ENCODE assay signal across 13 cellular contexts in the genomic region with DNA sequence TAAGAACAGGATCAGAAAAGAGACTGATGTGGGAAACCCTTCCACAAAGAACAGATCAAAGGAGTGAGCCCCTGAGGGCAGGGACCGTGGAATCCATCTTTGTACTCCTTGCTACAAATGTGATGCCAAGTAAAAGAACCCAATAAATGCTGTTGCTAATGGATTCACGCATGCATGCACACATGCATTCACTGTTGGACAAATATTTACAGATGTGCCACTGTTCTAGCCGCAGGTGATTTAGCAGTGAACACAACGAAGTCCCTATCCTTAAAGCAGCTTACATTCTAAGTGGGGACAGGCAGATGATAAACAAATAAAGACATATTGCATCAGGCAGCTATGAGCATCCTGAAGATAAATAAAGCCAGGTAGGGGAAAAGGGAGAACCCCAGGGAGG.
DNase-seq lines count a peak whose midpoint lies in the region; ATAC-seq and TF ChIP-seq lines count a peak whose summit lies in the region.
"Had no signal": no experiment of that assay in that cellular context is flagged by ENCODE, and none has a peak within 500 bp of the region (broad histone marks: within the 10 kb centered on the region; RNA-seq: fewer than 3 reads in every experiment).

No MANE protein-coding gene starts in this region.

- H3K27ac Mint-ChIP-seq in H9: no peak overlapping the region

- no peak overlapping the region for H3K56ac ChIP-seq in H9 (ENCODE audit: insufficient read length, low read depth, low read length)

- no peaks in the 10 kb centered on the region for H4K20me1 ChIP-seq in H9 (ENCODE audit: control insufficient read depth, insufficient read depth, insufficient read length)

- H3K9me3 ChIP-seq in heart right ventricle (no peaks in the 10 kb centered on the region), vagina (no peaks in the 10 kb centered on the region), H9 (ENCODE audit: control insufficient read depth, low read depth, low read length) (no peaks in the 10 kb centered on the region)
- H3K9me3 ChIP-seq in effector memory CD4-positive, alpha-beta T cell (ENCODE audit: control insufficient read depth, low read length): no peaks in the 10 kb centered on the region

- ATAC-seq in heart right ventricle (no peak), Right ventricle myocardium inferior (no peak), HG02763 (IDR thresholded peaks at IDR 0.05; ENCODE audit: unreplicated experiment) (no peak)

- no peaks in the 10 kb centered on the region; the same call in 1 of the 2 replicates for H3K27me3 Mint-ChIP-seq in H9 (ENCODE audit: low read depth)

- DNase-seq in heart right ventricle (no peak), Right ventricle myocardium inferior (ENCODE audit: missing footprints) (no peak), NCI-H510A (lab: John Stamatoyannopoulos, UW) (peak; percentile 70), vagina (ENCODE audit: extremely low spot score in 2 of 2) (no peak), H9 (no peak), NCI-H226 (no peak)
- DNase-seq in effector memory CD4-positive, alpha-beta T cell: no peak
- DNase-seq: GOT3, IMR-90, islet precursor cell, NCI-H2107 had no signal

- no peaks in the 10 kb centered on the region for H3K27me3 ChIP-seq in heart right ventricle
- H3K27me3 ChIP-seq in effector memory CD4-positive, alpha-beta T cell (replicated peaks; ENCODE audit: control insufficient read depth, insufficient read depth, low read length, poor library complexity, severe bottlenecking): no peaks in the 10 kb centered on the region
- no peaks in the 10 kb centered on the region for H3K27me3 ChIP-seq in vagina
- H3K27me3 ChIP-seq in H9 (ENCODE audit: insufficient read depth, low read length): no peaks in the 10 kb centered on the region

- no peak overlapping the region for H3K4me2 ChIP-seq in H9 (ENCODE audit: insufficient read depth, insufficient read length, low read length)
- H3K4me2 ChIP-seq: smooth muscle cell had no signal

- H3K18ac ChIP-seq in H9 (ENCODE audit: insufficient read length, low read depth, low read length): no peak overlapping the region

- no peak overlapping the region for H3K4me3 ChIP-seq in heart right ventricle
- H3K4me3 ChIP-seq in effector memory CD4-positive, alpha-beta T cell (ENCODE audit: insufficient read depth, low read depth, low read length, poor library complexity, severe bottlenecking): no peak overlapping the region
- no peak overlapping the region for H3K4me3 ChIP-seq in vagina
- H3K4me3 ChIP-seq: smooth muscle cell had no signal

- no peak overlapping the region for H2AFZ ChIP-seq in H9 (ENCODE audit: low read length)

- H3K4me3 Mint-ChIP-seq in H9: no peak overlapping the region

- peaks cover 39% of the 10 kb centered on the region in 2 experiments for H3K4me1 Mint-ChIP-seq in H9

- no peak overlapping the region for H2BK5ac ChIP-seq in H9 (ENCODE audit: insufficient read length, low read length)

- no peak overlapping the region for H3T11ph ChIP-seq in H9 (ENCODE audit: low read length)

- no peak overlapping the region for H2BK15ac ChIP-seq in H9 (ENCODE audit: low read depth, low read length)

- no peaks in the 10 kb centered on the region for H3K79me1 ChIP-seq in H9 (ENCODE audit: insufficient read depth, low read depth, low read length, poor library complexity, severe bottlenecking)

- H3K4me1 ChIP-seq in heart right ventricle (peaks cover 0 to 93% (median 64%) of the 10 kb centered on the region in 9 donors), vagina (peaks cover 57% of the 10 kb centered on the region), H9 (ENCODE audit: insufficient read depth, low read length) (peaks cover 7% of the 10 kb centered on the region)
- H3K4me1 ChIP-seq in effector memory CD4-positive, alpha-beta T cell (ENCODE audit: control insufficient read depth, insufficient read depth, low read length, poor library complexity, severe bottlenecking): peaks cover 59% of the 10 kb centered on the region

- H3K36me3 ChIP-seq in heart right ventricle (peaks cover 0 to 8% (median 0%) of the 10 kb centered on the region in 9 donors), vagina (no peaks in the 10 kb centered on the region)
- peaks cover 18% of the 10 kb centered on the region for H3K36me3 ChIP-seq in effector memory CD4-positive, alpha-beta T cell (ENCODE audit: control insufficient read depth, insufficient read depth, low read length)

- no peak overlapping the region for H2BK120ac ChIP-seq in H9 (ENCODE audit: low read depth, low read length, poor library complexity, severe bottlenecking)

- H3K14ac ChIP-seq in H9 (ENCODE audit: insufficient read depth, low read length): no peak overlapping the region

- H3K27ac ChIP-seq in heart right ventricle (peak overlapping the region in 8 of 10 donors; percentile 14 to 93 (median 88)), vagina (peak overlapping the region; percentile 96), H9 (ENCODE audit: insufficient read length, low read depth, low read length) (no peak overlapping the region)
- H3K27ac ChIP-seq in effector memory CD4-positive, alpha-beta T cell (ENCODE audit: insufficient read depth, low read length, poor library complexity, severe bottlenecking): peak overlapping the region; percentile 39

- no peaks in the 10 kb centered on the region; a peak in 1 of 5 replicates for H3K9me3 Mint-ChIP-seq in H9

- no peak overlapping the region for H4K91ac ChIP-seq in H9 (ENCODE audit: insufficient read length, low read depth, low read length)

- no peak overlapping the region for H3K4ac ChIP-seq in H9 (ENCODE audit: low read depth, low read length)

- H2AK5ac ChIP-seq in H9 (ENCODE audit: insufficient read length, low read length): no peak overlapping the region

- no peak overlapping the region for H3K23ac ChIP-seq in H9 (ENCODE audit: insufficient read length, low read depth, low read length)

- TF ChIP-seq POLR2A in vagina (IDR thresholded peaks at IDR 0.05): no peak

- TF ChIP-seq CTCF in heart right ventricle (IDR thresholded peaks at IDR 0.05): no peak
- no peak for TF ChIP-seq CTCF in vagina (IDR thresholded peaks at IDR 0.05)
- TF ChIP-seq CTCF in H9 (conservative IDR thresholded peaks at IDR 0.05): no peak

- intact Hi-C loops in heart right ventricle (cut with DNase I) (no loop called here), Right ventricle myocardium inferior (cut with DNase I) (no loop called here), vagina (cut with DNase I) (no loop called here)

- no peak overlapping the region for H2BK12ac ChIP-seq in H9 (ENCODE audit: insufficient read length, low read depth, low read length)

- no peak overlapping the region for H3K9ac ChIP-seq in H9 (ENCODE audit: extremely low read depth, insufficient read length, low read length)

- no peaks in the 10 kb centered on the region for H3K79me2 ChIP-seq in H9 (ENCODE audit: insufficient read depth, low read length)

- no peaks in the 10 kb centered on the region for H3K23me2 ChIP-seq in H9 (ENCODE audit: insufficient read length, low read depth, low read length, poor library complexity, severe bottlenecking)

- no peak overlapping the region for H2BK20ac ChIP-seq in H9 (ENCODE audit: low read depth, low read length, poor library complexity, severe bottlenecking)

- no peaks in the 10 kb centered on the region for H3K36me3 Mint-ChIP-seq in H9 (ENCODE audit: insufficient read depth in 1 of 3, low read depth in 3 of 3)

- no peak overlapping the region for H4K5ac ChIP-seq in H9 (ENCODE audit: insufficient read length, low read depth, low read length)

- no peak overlapping the region for H4K8ac ChIP-seq in H9 (replicated peaks; ENCODE audit: insufficient read length, low read depth, low read length)

- WGBS in heart right ventricle, 2 donors: 83 to 84% methylated on average over 4 of the region's 4 CpGs
- WGBS in H9 (ENCODE audit: extremely low coverage, insufficient read length, low lambda C conversion rate): no CpG with 5 or more reads among the region's 4 CpGs
